Comparison of ENCODE assay signal across 15 cellular contexts in the genomic region with DNA sequence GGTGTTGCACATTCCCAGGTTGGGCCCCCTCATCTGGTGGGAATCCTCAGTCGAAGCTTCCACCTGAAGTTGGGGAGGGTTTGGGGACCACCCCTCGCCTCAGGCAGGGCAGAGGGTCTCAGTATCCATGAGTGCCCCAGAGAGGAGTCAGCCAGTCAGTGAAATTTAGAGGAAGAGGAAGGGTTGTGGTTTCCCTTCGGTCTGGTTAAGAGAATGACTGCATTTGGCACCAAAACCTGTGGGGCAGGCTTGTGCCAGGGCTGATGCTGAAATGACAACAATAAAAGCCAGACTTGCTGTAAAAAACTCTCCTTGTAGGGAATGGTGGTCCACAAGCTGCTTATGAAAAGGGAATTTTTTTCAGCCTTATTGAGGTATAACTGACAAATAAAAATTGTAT. TPM values are rescaled to one million over a fixed set of nuclear protein-coding genes. Genes with fewer than 3 reads are reported as not detected.
DNase-seq lines count a peak whose midpoint lies in the region; ATAC-seq and TF ChIP-seq lines count a peak whose summit lies in the region.
"Had no signal": no experiment of that assay in that cellular context is flagged by ENCODE, and none has a peak within 500 bp of the region (broad histone marks: within the 10 kb centered on the region; RNA-seq: fewer than 3 reads in every experiment).

No MANE protein-coding gene starts in this region.

- TF ChIP-seq CTCF in smooth muscle cell (IDR thresholded peaks at IDR 0.05; ENCODE audit: borderline replicate concordance, insufficient read depth, poor library complexity, severe bottlenecking) (no peak), Peyer's patch (IDR thresholded peaks at IDR 0.05) (no peak)

- no peak overlapping the region for H2AFZ ChIP-seq in smooth muscle cell (ENCODE audit: low read depth)

- H3K27me3 ChIP-seq in smooth muscle cell (ENCODE audit: low read depth): no peaks in the 10 kb centered on the region
- H3K27me3 ChIP-seq in Peyer's patch: no peaks in the 10 kb centered on the region
- H3K27me3 ChIP-seq: sigmoid colon had no signal

- peak; percentile 36 for ATAC-seq in GM19468 (IDR thresholded peaks at IDR 0.05; ENCODE audit: extremely low read depth, unreplicated experiment)
- ATAC-seq: CD8-positive, alpha-beta T cell had no signal

- 85% methylated on average over 3 of the region's 3 CpGs for WGBS in smooth muscle cell (ENCODE audit: low lambda C conversion rate)

- H4K20me1 ChIP-seq in smooth muscle cell (ENCODE audit: low read depth): peaks cover 100% of the 10 kb centered on the region

- no peak overlapping the region for H3K9ac ChIP-seq in smooth muscle cell (ENCODE audit: low read depth)
- H3K9ac ChIP-seq: SK-N-SH had no signal

- TF ChIP-seq POLR2A in Peyer's patch (IDR thresholded peaks at IDR 0.05): no peak

- intact Hi-C loops in posterior vena cava (cut with DNase I): loop anchor here in 1 of 2 donors (5.0 kb wide), 1 partner anchor 972 kb away; no protein-coding TSS in a partner anchor

- peaks cover 45% of the 10 kb centered on the region for H3F3A ChIP-seq in smooth muscle cell (ENCODE audit: low read depth)

- H3K4me2 ChIP-seq in smooth muscle cell: peak overlapping the region; percentile 46
- H3K4me2 ChIP-seq: SK-N-SH had no signal

- H3K36me3 ChIP-seq in smooth muscle cell (ENCODE audit: low read depth) (peaks cover 15% of the 10 kb centered on the region), Peyer's patch (no peaks in the 10 kb centered on the region)
- H3K36me3 ChIP-seq: sigmoid colon had no signal

- H3K4me1 ChIP-seq in smooth muscle cell (ENCODE audit: low read depth) (peaks cover 42% of the 10 kb centered on the region), Peyer's patch (peaks cover 0 to 7% (median 0%) of the 10 kb centered on the region in 4 donors)
- H3K4me1 ChIP-seq: sigmoid colon had no signal

- H3K9me3 ChIP-seq in smooth muscle cell (replicated peaks; ENCODE audit: low read depth): no peaks in the 10 kb centered on the region
- no peaks in the 10 kb centered on the region for H3K9me3 ChIP-seq in Peyer's patch
- H3K9me3 ChIP-seq: sigmoid colon, SK-N-SH had no signal

- DNase-seq in MV-4-11 (lab: John Stamatoyannopoulos, UW): peak; percentile 71
- DNase-seq in dermis blood vessel endothelial cell: peak; percentile 47
- DNase-seq in smooth muscle cell (lab: John Stamatoyannopoulos, UW; ENCODE audit: unreplicated experiment): no peak
- no peak for DNase-seq in posterior vena cava (ENCODE audit: low spot score)
- no peak for DNase-seq in GM19240 (ENCODE audit: insufficient read length, low spot score)
- DNase-seq in Peyer's patch: no peak
- DNase-seq: activated CD8-positive, alpha-beta memory T cell treated with anti-CD3 and anti-CD28 coated beads, Interleukin-2, amount 50 U/mL, for 4 hours; CD8-positive, alpha-beta T cell; hippocampal formation; NCI-H2107; NK-92 treated with Interleukin-12 subunit alpha and Interleukin-12 subunit beta, amount 100 ng/mL, for 24 hours; sigmoid colon; SK-N-SH had no signal

- H3K79me2 ChIP-seq in smooth muscle cell (ENCODE audit: low read depth): peaks cover 98% of the 10 kb centered on the region

- H3K27ac ChIP-seq in smooth muscle cell (ENCODE audit: low read depth) (peak overlapping the region; percentile 78), Peyer's patch (no peak overlapping the region)
- H3K27ac ChIP-seq: sigmoid colon had no signal

- H3K4me3 ChIP-seq in smooth muscle cell (no peak overlapping the region), Peyer's patch (no peak overlapping the region)
- H3K4me3 ChIP-seq: lung, sigmoid colon had no signal

RNA-seq across cellular contexts. Expression of a gene that starts 22.6 kb away (rescaled TPM):
- 39.9 and 106 TPM in 2 replicates for total RNA-seq in dermis blood vessel endothelial cell
- 187 and 276 TPM in 2 replicates for total RNA-seq in smooth muscle cell
- polyA plus RNA-seq in smooth muscle cell: 356 and 524 TPM in 2 replicates
- 100 to 1,000 TPM; 221 to 834 TPM for total RNA-seq in posterior vena cava
- total RNA-seq in Peyer's patch: 10 to 100 TPM in 2 of 4 donors, 1 to 10 TPM in 2; 1.6 to 90.8 (median 12.3) TPM

Comparison
In these comparisons a context has a peak if more than half of its experiments do, and no peak if none do; other contexts are left out.
1. DNase-seq: peak in MV-4-11 (single experiment) and dermis blood vessel endothelial cell (single experiment); none in smooth muscle cell (single experiment), posterior vena cava (single experiment), GM19240 (single experiment) and Peyer's patch (0 of 3).